In the genomic region with DNA sequence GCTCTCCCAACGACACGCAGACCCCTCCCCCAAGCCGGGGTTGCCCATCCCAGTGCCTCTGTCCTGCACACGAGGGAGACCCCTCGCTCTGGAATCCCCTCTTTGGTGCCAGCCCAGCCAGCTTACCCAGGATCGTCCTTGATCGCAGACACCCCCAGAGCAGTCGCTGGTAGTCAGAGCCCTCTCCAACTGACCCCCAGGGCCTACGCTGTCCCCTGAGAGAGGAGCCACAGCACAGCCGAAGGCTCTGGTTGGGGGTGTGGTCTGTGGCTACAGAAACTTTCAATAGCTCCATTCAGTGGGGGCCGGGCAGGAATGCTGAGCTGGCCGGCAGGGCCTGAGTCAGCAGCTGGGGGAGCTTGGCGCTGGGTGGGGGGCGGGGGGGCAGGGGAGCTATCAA, we compare ENCODE assay signal across 1 cellular context.
TF ChIP-seq lines count a peak whose summit lies in the region.

A gene with protein sequence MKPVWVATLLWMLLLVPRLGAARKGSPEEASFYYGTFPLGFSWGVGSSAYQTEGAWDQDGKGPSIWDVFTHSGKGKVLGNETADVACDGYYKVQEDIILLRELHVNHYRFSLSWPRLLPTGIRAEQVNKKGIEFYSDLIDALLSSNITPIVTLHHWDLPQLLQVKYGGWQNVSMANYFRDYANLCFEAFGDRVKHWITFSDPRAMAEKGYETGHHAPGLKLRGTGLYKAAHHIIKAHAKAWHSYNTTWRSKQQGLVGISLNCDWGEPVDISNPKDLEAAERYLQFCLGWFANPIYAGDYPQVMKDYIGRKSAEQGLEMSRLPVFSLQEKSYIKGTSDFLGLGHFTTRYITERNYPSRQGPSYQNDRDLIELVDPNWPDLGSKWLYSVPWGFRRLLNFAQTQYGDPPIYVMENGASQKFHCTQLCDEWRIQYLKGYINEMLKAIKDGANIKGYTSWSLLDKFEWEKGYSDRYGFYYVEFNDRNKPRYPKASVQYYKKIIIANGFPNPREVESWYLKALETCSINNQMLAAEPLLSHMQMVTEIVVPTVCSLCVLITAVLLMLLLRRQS (minus strand): TSS at position 268 of the 400 bp plus-strand sequence. CDS start 633 bp downstream, outside the sequence.

TF ChIP-seq in GM12878, 131 proteins besides CTCF, POLR2A, EP300 and RAD21 (continued from another document):
- TF ChIP-seq, protein P1, sequence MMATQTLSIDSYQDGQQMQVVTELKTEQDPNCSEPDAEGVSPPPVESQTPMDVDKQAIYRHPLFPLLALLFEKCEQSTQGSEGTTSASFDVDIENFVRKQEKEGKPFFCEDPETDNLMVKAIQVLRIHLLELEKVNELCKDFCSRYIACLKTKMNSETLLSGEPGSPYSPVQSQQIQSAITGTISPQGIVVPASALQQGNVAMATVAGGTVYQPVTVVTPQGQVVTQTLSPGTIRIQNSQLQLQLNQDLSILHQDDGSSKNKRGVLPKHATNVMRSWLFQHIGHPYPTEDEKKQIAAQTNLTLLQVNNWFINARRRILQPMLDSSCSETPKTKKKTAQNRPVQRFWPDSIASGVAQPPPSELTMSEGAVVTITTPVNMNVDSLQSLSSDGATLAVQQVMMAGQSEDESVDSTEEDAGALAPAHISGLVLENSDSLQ (IDR thresholded peaks at IDR 0.05), result no peak
- TF ChIP-seq CREB1 (IDR thresholded peaks at IDR 0.05; ENCODE audit: low read depth), result no peak
- no peak for TF ChIP-seq SREBF1 (IDR thresholded peaks at IDR 0.05; ENCODE audit: low read length)
- TF ChIP-seq SRF (IDR thresholded peaks at IDR 0.05; ENCODE audit: low read depth in 2 of 2, low read length in 2 of 2), result no peak
- TF ChIP-seq CBX3 (IDR thresholded peaks at IDR 0.05; ENCODE audit: borderline replicate concordance, low read depth), result no peak
- no peak for TF ChIP-seq CBX5 (IDR thresholded peaks at IDR 0.05; ENCODE audit: low read depth)
- no peak for TF ChIP-seq SUPT20H (IDR thresholded peaks at IDR 0.05; ENCODE audit: borderline replicate concordance, control insufficient read depth, low read depth, low read length)
- no peak for TF ChIP-seq SIN3A (IDR thresholded peaks at IDR 0.05; ENCODE audit: low read depth, low read length)
- no peak for TF ChIP-seq SMAD5 (IDR thresholded peaks at IDR 0.05; ENCODE audit: low read depth)
TF ChIP-seq in GM12878: peak in this region for 0.
